Comparison of ENCODE assay signal across 23 cellular contexts in the genomic region with DNA sequence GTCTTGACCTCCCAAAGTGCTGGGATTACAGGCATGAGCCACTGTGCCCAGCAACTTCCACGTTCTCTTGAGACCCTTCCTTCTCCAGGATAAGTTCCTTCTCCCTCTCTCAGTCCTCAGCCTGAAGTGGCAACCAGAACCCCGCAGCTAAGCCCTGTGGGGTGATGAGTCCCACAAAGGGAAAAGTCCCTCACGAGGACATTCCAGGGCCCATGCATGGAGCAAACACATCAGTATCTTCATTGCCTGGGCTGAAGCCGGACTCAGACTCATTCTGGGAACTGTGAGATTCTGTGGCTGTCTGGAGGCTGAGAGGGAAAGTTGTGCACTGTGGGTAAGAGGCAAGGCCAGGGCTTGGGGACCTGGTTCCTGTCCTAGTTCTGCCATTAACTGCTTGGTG.
"Had no signal": no experiment of that assay in that cellular context is flagged by ENCODE, and none has a peak within 500 bp of the region (broad histone marks: within the 10 kb centered on the region; RNA-seq: fewer than 3 reads in every experiment).

No MANE protein-coding gene starts in this region.

- H3K27ac Mint-ChIP-seq: dendritic cell treated with granulocyte-macrophage colony-stimulating factor and Interleukin-4, amounts not matched to agents 40 ng/mL and 50 ng/mL, for 4 days; effector memory CD8-positive, alpha-beta T cell; endodermal cell; immature natural killer cell had no signal

- ATAC-seq: effector memory CD8-positive, alpha-beta T cell; esophagus mucosa; foreskin keratinocyte; gastroesophageal sphincter; heart left ventricle; left colon; left lung; left ventricle myocardium superior; lower lobe of right lung had no signal

- H3K27me3 ChIP-seq: colonic mucosa, foreskin keratinocyte had no signal

- H3K4me3 Mint-ChIP-seq: dendritic cell treated with granulocyte-macrophage colony-stimulating factor and Interleukin-4, amounts not matched to agents 40 ng/mL and 50 ng/mL, for 4 days; effector memory CD8-positive, alpha-beta T cell; endodermal cell; immature natural killer cell had no signal

- H3K36me3 ChIP-seq: colonic mucosa, gastroesophageal sphincter, heart left ventricle, left lung, lower lobe of right lung had no signal

- H2AFZ ChIP-seq: hepatocyte had no signal

- H3K4me1 Mint-ChIP-seq: endodermal cell had no signal

- H3K4me1 ChIP-seq: colonic mucosa, foreskin keratinocyte, lower lobe of right lung had no signal

- H3K9me3 ChIP-seq: colonic mucosa, lower lobe of right lung had no signal

- H3K27ac ChIP-seq: colonic mucosa, epithelial cell of prostate, foreskin keratinocyte, gastroesophageal sphincter, heart left ventricle, hepatocyte, left lung, lower lobe of right lung had no signal

- DNase-seq: colonic mucosa; cortex of kidney; effector CD8-positive, alpha-beta T cell; effector memory CD8-positive, alpha-beta T cell; endodermal cell; erythroblast; foreskin keratinocyte; heart left ventricle; hypothalamus; immature natural killer cell; islet precursor cell; kidney; kidney glomerular epithelial cell; left colon; left lung; left ventricle myocardium superior; lower lobe of right lung; midbrain had no signal

- H3K4me2 ChIP-seq: hepatocyte had no signal

- H3K36me3 Mint-ChIP-seq: immature natural killer cell had no signal

- H3K4me3 ChIP-seq: colonic mucosa, gastroesophageal sphincter, heart left ventricle, hepatocyte, left lung, lower lobe of right lung had no signal
